ENCODE assay signal across 8 cellular contexts in the genomic region with DNA sequence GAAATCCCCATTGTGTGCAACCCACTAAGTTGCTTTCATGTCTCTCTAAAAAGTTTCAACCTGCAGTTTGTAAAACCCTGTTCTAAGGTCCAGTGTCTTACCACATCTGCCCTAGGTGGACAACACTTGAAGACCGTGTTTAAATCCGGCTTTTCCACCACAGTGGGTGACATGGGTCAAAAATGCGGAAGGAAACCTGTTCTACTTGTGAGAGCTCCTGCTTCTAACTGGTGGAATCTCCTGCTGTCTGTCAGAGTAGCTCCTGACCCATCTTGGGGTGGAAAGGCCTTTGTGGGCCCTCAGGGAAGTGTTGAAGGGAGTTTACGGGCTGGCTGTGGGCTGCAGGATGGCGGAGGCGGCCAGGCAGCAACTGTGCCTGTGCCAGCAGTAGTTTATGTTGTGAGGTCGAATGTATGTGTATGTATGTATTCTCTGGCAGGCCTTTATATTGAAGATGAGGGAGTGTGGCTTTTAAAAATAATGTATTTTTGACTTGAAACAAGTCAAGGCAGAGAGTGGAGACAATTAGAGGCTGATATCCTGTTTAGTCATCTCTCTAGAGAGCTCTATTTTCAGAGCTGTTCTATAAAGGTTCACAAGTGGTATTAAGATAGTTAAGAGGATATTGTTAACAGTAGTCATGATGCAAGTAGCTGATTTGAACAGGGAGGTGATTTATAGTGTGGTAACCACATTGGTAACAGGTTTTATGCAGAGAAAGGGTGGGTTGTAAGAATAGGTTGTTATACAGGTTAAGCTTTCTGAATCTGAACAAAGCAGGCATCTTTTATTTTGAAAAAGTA.
A peak's percentile ranks its signal among the peaks of the same experiment; 100 is the strongest.
DNase-seq lines count a peak whose midpoint lies in the region; ATAC-seq and TF ChIP-seq lines count a peak whose summit lies in the region.

No MANE protein-coding gene starts in this region.

- H3K27me3 ChIP-seq in BLaER1 = no peaks in the 10 kb centered on the region
- H3K27me3 ChIP-seq in PC-3 (ENCODE audit: low read length) = no peaks in the 10 kb centered on the region
- H3K27me3 ChIP-seq in effector memory CD4-positive, alpha-beta T cell (replicated peaks; ENCODE audit: control insufficient read depth, insufficient read depth, low read length, poor library complexity, severe bottlenecking) = no peaks in the 10 kb centered on the region

- intact Hi-C loops in PC-3 (cut with micrococcal nuclease) (loop anchor here (1.0 kb wide), 3 partner anchors 32 to 67 kb away; partner anchors contain the start of gene PRKCH), posterior vena cava (cut with DNase I) (loop anchor here in 1 of 2 donors (5.0 kb wide), 1 partner anchor 1626 kb away; no protein-coding TSS in a partner anchor)

- H3K79me2 ChIP-seq in PC-3 (ENCODE audit: low read length) = peaks cover 16% of the 10 kb centered on the region

- peaks cover 85% of the 10 kb centered on the region for H3K4me1 ChIP-seq in BLaER1
- H3K4me1 ChIP-seq in PC-3 (ENCODE audit: insufficient read depth, low read length) = peaks cover 28% of the 10 kb centered on the region
- H3K4me1 ChIP-seq in effector memory CD4-positive, alpha-beta T cell (ENCODE audit: control insufficient read depth, insufficient read depth, low read length, poor library complexity, severe bottlenecking) = peaks cover 78% of the 10 kb centered on the region

- H3K9ac ChIP-seq in BLaER1 (peak overlapping the region; percentile 68), PC-3 (ENCODE audit: low read length) (peak overlapping the region; percentile 53)

- H3K9me3 ChIP-seq in BLaER1 (0 out of 2 replicates have a peak, but pooled peaks cover 1% of the 10 kb centered on the region), PC-3 (ENCODE audit: low read length) (no peaks in the 10 kb centered on the region)
- no peaks in the 10 kb centered on the region for H3K9me3 ChIP-seq in effector memory CD4-positive, alpha-beta T cell (ENCODE audit: control insufficient read depth, low read length)

- ATAC-seq in GM18861 (IDR thresholded peaks at IDR 0.05; ENCODE audit: unreplicated experiment) = peak; percentile 90
- peak; percentile 70 for ATAC-seq in HG03108 (IDR thresholded peaks at IDR 0.05; ENCODE audit: unreplicated experiment)
- ATAC-seq in PC-3 = peak; percentile 86

- CTCF ChIA-PET in PC-3 (lab: Charles Lee) = interaction anchor here (0.6 to 1.3 kb wide), 3 partner anchors 92 to 375 kb away, joined by 4 to 12 read pairs (median 7); no protein-coding TSS in a partner anchor

- peaks cover 1% of the 10 kb centered on the region; the same call in 1 of the 2 replicates for H3K36me3 ChIP-seq in BLaER1
- no peaks in the 10 kb centered on the region for H3K36me3 ChIP-seq in PC-3 (ENCODE audit: low read depth, low read length)
- peaks cover 12% of the 10 kb centered on the region for H3K36me3 ChIP-seq in effector memory CD4-positive, alpha-beta T cell (ENCODE audit: control insufficient read depth, insufficient read depth, low read length)

- POLR2A ChIA-PET in PC-3 (lab: Charles Lee; ENCODE audit: unreplicated experiment) = interaction anchor here (0.5 to 1.3 kb wide), 4 partner anchors 66 to 360 kb away, joined by 4 to 11 read pairs (median 5); partner anchors contain the start of gene PRKCH

- peaks cover 23% of the 10 kb centered on the region; the same call in 1 of the 2 replicates for H4K20me1 ChIP-seq in BLaER1
- H4K20me1 ChIP-seq in PC-3 (ENCODE audit: low read length) = no peaks in the 10 kb centered on the region

- H3F3A ChIP-seq in PC-3 (ENCODE audit: low read length, unreplicated experiment) = no peaks in the 10 kb centered on the region

- TF ChIP-seq CTCF in PC-3 (conservative IDR thresholded peaks at IDR 0.05; ENCODE audit: low read depth, low read length) = no peak

- H3K9me2 ChIP-seq in PC-3 (replicated peaks; ENCODE audit: low read length) = no peaks in the 10 kb centered on the region

- BruUV-seq in PC-3 (replicated peaks; lab: Mats Ljungman, UMichigan) = TSS peak; percentile 72

- H3K4me3 ChIP-seq in BLaER1 (peak overlapping the region; percentile 9; the same call in 1 of the 2 replicates), PC-3 (ENCODE audit: low read length) (peak overlapping the region; percentile 5; the same call in 1 of the 2 replicates)
- H3K4me3 ChIP-seq in effector memory CD4-positive, alpha-beta T cell (ENCODE audit: insufficient read depth, low read depth, low read length, poor library complexity, severe bottlenecking) = peak overlapping the region; percentile 20

- peak overlapping the region; percentile 83 for H3K4me2 ChIP-seq in BLaER1
- peak overlapping the region; percentile 70 for H3K4me2 ChIP-seq in PC-3 (ENCODE audit: low read length)

- H2AFZ ChIP-seq in PC-3 (ENCODE audit: low read length) = peak overlapping the region; percentile 1; the same call in 1 of the 2 replicates

- peak; percentile 90 for DNase-seq in PC-3
- DNase-seq in effector memory CD4-positive, alpha-beta T cell = peak in 2 of 3 donors; percentile 16 to 30
- DNase-seq in stimulated activated CD4-positive, alpha-beta T cell treated with anti-CD3 and anti-CD28 coated beads, Interleukin-12 subunit alpha, Interleukin-12 subunit beta, amount 100 ng/mL, for 4 hours = peak; percentile 19
- DNase-seq in posterior vena cava (ENCODE audit: low spot score) = no peak
- DNase-seq in NCI-H1092 treated with DMSO at 0.1 percent for 48 hours (lab: John Stamatoyannopoulos, UW) = no peak

- H3K27ac ChIP-seq in BLaER1 = peak overlapping the region; percentile 86
- peak overlapping the region; percentile 90 for H3K27ac ChIP-seq in PC-3 (ENCODE audit: low read length)
- peak overlapping the region; percentile 74 for H3K27ac ChIP-seq in effector memory CD4-positive, alpha-beta T cell (ENCODE audit: insufficient read depth, low read length, poor library complexity, severe bottlenecking)

Comparison
In these comparisons a context has a peak if more than half of its experiments do, and no peak if none do; other contexts are left out.
1. DNase-seq: peak in PC-3 (single experiment), effector memory CD4-positive, alpha-beta T cell (2 of 3) and stimulated activated CD4-positive, alpha-beta T cell treated with anti-CD3 and anti-CD28 coated beads, Interleukin-12 subunit alpha, Interleukin-12 subunit beta, amount 100 ng/mL, for 4 hours (single experiment); none in posterior vena cava (single experiment) and NCI-H1092 treated with DMSO at 0.1 percent for 48 hours (single experiment).
2. Peak in every context shown above with its lines, with median percentiles within 50 percentile points of each other: H3K27ac ChIP-seq, H3K4me3 ChIP-seq and ATAC-seq.